Comparison of ENCODE assay signal across 17 cellular contexts in genomic region chr12:110090266-110091135, GRCh38. TPM values are rescaled to one million over a fixed set of nuclear protein-coding genes. Genes with fewer than 3 reads are reported as not detected.
DNase-seq lines count a peak whose midpoint lies in the region; ATAC-seq and TF ChIP-seq lines count a peak whose summit lies in the region.
"Had no signal": no experiment of that assay in that cellular context is flagged by ENCODE, and none has a peak within 500 bp of the region (broad histone marks: within the 10 kb centered on the region; RNA-seq: fewer than 3 reads in every experiment).

No MANE protein-coding gene starts in this region.

- H3K36me3 ChIP-seq in RWPE2 (ENCODE audit: low read depth) (no peaks in the 10 kb centered on the region), right lobe of liver (no peaks in the 10 kb centered on the region), tibial artery (no peaks in the 10 kb centered on the region), PC-3 (ENCODE audit: low read depth, low read length) (no peaks in the 10 kb centered on the region)
- H3K36me3 ChIP-seq in effector memory CD4-positive, alpha-beta T cell (ENCODE audit: control insufficient read depth, insufficient read depth, low read length), result no peaks in the 10 kb centered on the region

- no peaks in the 10 kb centered on the region for H3F3A ChIP-seq in PC-3 (ENCODE audit: low read length, unreplicated experiment)

- no peak overlapping the region for H3K27ac ChIP-seq in RWPE2 (ENCODE audit: poor library complexity, severe bottlenecking)
- H3K27ac ChIP-seq in right lobe of liver, result peak overlapping the region; percentile 62 to 92 (median 85)
- no peak overlapping the region for H3K27ac ChIP-seq in tibial artery
- H3K27ac ChIP-seq in effector memory CD4-positive, alpha-beta T cell (ENCODE audit: insufficient read depth, low read length, poor library complexity, severe bottlenecking), result no peak overlapping the region
- H3K27ac ChIP-seq in PC-3 (ENCODE audit: low read length), result no peak overlapping the region
- H3K27ac ChIP-seq: GM23248 had no signal

- H3K27me3 Mint-ChIP-seq in stimulated activated memory B cell treated with anti-CD40 and anti-IgM and Interleukin-4, amounts not matched to agents 10 μg/mL and 1 μg/mL and 100 μg/mL, for 72 hours, result peaks cover 32% of the 10 kb centered on the region
- peaks cover 7% of the 10 kb centered on the region for H3K27me3 Mint-ChIP-seq in endothelial cell (ENCODE audit: unreplicated experiment)

- H3K9ac ChIP-seq in PC-3 (ENCODE audit: low read length), result no peak overlapping the region
- H3K9ac ChIP-seq: GM23248 had no signal

- intact Hi-C loops in right lobe of liver (cut with DNase I), result no loop called here
- intact Hi-C loops in tibial artery (cut with DNase I; ENCODE audit: low total_unique reads), result loop anchor here (5.0 kb wide), 1 partner anchor 337 kb away; no protein-coding TSS in a partner anchor
- intact Hi-C loops in PC-3 (cut with micrococcal nuclease), result no loop called here

- no peaks in the 10 kb centered on the region for H3K79me2 ChIP-seq in PC-3 (ENCODE audit: low read length)

- CTCF ChIA-PET in PC-3 (lab: Charles Lee), result interaction anchor here (0.6 kb wide), 1 partner anchor 313 kb away, joined by 3 read pairs; the partner anchor contains the start of gene ANAPC7

- H3K27me3 ChIP-seq in RWPE2 (ENCODE audit: insufficient read depth, poor library complexity, severe bottlenecking), result no peaks in the 10 kb centered on the region
- H3K27me3 ChIP-seq in right lobe of liver, result no peaks in the 10 kb centered on the region
- H3K27me3 ChIP-seq in tibial artery, result peaks cover 0 to 2% of the 10 kb centered on the region in 2 donors
- H3K27me3 ChIP-seq in effector memory CD4-positive, alpha-beta T cell (replicated peaks; ENCODE audit: control insufficient read depth, insufficient read depth, low read length, poor library complexity, severe bottlenecking), result no peaks in the 10 kb centered on the region
- no peaks in the 10 kb centered on the region for H3K27me3 ChIP-seq in PC-3 (ENCODE audit: low read length)

- H3K9me2 ChIP-seq in PC-3 (replicated peaks; ENCODE audit: low read length), result no peaks in the 10 kb centered on the region

- no peak for DNase-seq in RWPE2 (ENCODE audit: low spot score)
- no peak for DNase-seq in left lobe of liver (ENCODE audit: low spot score)
- DNase-seq in right lobe of liver, result no peak
- no peak for DNase-seq in endothelial cell (ENCODE audit: low spot score)
- DNase-seq in tibial artery, result no peak
- no peak for DNase-seq in effector memory CD4-positive, alpha-beta T cell
- DNase-seq in PC-3, result no peak
- DNase-seq: C1 segment of cervical spinal cord; CD4-positive, CD25-positive, alpha-beta regulatory T cell; CD8-positive, alpha-beta T cell; DMS153; DND-41; GM23248; H7; HCEC 1CT had no signal

- no peak overlapping the region for H3K4me3 Mint-ChIP-seq in stimulated activated memory B cell treated with anti-CD40 and anti-IgM and Interleukin-4, amounts not matched to agents 10 μg/mL and 1 μg/mL and 100 μg/mL, for 72 hours
- H3K4me3 Mint-ChIP-seq in endothelial cell (ENCODE audit: unreplicated experiment), result no peak overlapping the region
- H3K4me3 Mint-ChIP-seq: CD4-positive, CD25-positive, alpha-beta regulatory T cell; CD8-positive, alpha-beta T cell had no signal

- no peak overlapping the region for H3K4me2 ChIP-seq in PC-3 (ENCODE audit: low read length)

- H3K27ac Mint-ChIP-seq in stimulated activated memory B cell treated with anti-CD40 and anti-IgM and Interleukin-4, amounts not matched to agents 10 μg/mL and 1 μg/mL and 100 μg/mL, for 72 hours, result peak overlapping the region; percentile 24
- H3K27ac Mint-ChIP-seq in endothelial cell (ENCODE audit: unreplicated experiment), result no peak overlapping the region
- H3K27ac Mint-ChIP-seq: CD8-positive, alpha-beta T cell had no signal

- ATAC-seq in RWPE2 (ENCODE audit: low read depth), result peak; percentile 14; the same call in 1 of the 3 replicates
- peak; percentile 67 for ATAC-seq in left lobe of liver
- ATAC-seq in right lobe of liver, result peak; percentile 56 to 68 (median 64)
- ATAC-seq in stimulated activated memory B cell treated with anti-CD40 and anti-IgM and Interleukin-4, amounts not matched to agents 10 μg/mL and 1 μg/mL and 100 μg/mL, for 72 hours, result no peak
- no peak for ATAC-seq in PC-3
- ATAC-seq: CD8-positive, alpha-beta T cell had no signal

- H2AFZ ChIP-seq in PC-3 (ENCODE audit: low read length), result no peak overlapping the region
- H2AFZ ChIP-seq: GM23248 had no signal

- TF ChIP-seq POLR2A in right lobe of liver (IDR thresholded peaks at IDR 0.05), result no peak

- TF ChIP-seq CTCF in RWPE2 (IDR thresholded peaks at IDR 0.05; ENCODE audit: poor library complexity, severe bottlenecking) (no peak), right lobe of liver (IDR thresholded peaks at IDR 0.05) (peak in 2 of 4 donors; percentile 13 to 31), endothelial cell (IDR thresholded peaks at IDR 0.05; ENCODE audit: unreplicated experiment) (no peak), tibial artery (IDR thresholded peaks at IDR 0.05) (no peak), PC-3 (conservative IDR thresholded peaks at IDR 0.05; ENCODE audit: low read depth, low read length) (no peak)

- no peaks in the 10 kb centered on the region for H3K36me3 Mint-ChIP-seq in stimulated activated memory B cell treated with anti-CD40 and anti-IgM and Interleukin-4, amounts not matched to agents 10 μg/mL and 1 μg/mL and 100 μg/mL, for 72 hours
- H3K36me3 Mint-ChIP-seq in endothelial cell (ENCODE audit: low read depth, unreplicated experiment), result peaks cover 4% of the 10 kb centered on the region
- H3K36me3 Mint-ChIP-seq: CD4-positive, CD25-positive, alpha-beta regulatory T cell; CD8-positive, alpha-beta T cell had no signal

- no peaks in the 10 kb centered on the region for H3K9me3 Mint-ChIP-seq in stimulated activated memory B cell treated with anti-CD40 and anti-IgM and Interleukin-4, amounts not matched to agents 10 μg/mL and 1 μg/mL and 100 μg/mL, for 72 hours
- H3K9me3 Mint-ChIP-seq in endothelial cell (ENCODE audit: unreplicated experiment), result no peaks in the 10 kb centered on the region
- H3K9me3 Mint-ChIP-seq: CD8-positive, alpha-beta T cell had no signal

- H3K4me1 ChIP-seq in RWPE2 (ENCODE audit: insufficient read depth, poor library complexity, severe bottlenecking), result no peaks in the 10 kb centered on the region
- H3K4me1 ChIP-seq in right lobe of liver, result peaks cover 0 to 24% (median 6%) of the 10 kb centered on the region in 4 donors
- no peaks in the 10 kb centered on the region for H3K4me1 ChIP-seq in tibial artery
- H3K4me1 ChIP-seq in effector memory CD4-positive, alpha-beta T cell (ENCODE audit: control insufficient read depth, insufficient read depth, low read length, poor library complexity, severe bottlenecking), result no peaks in the 10 kb centered on the region
- H3K4me1 ChIP-seq in PC-3 (ENCODE audit: insufficient read depth, low read length), result no peaks in the 10 kb centered on the region

- no peaks in the 10 kb centered on the region for H4K20me1 ChIP-seq in PC-3 (ENCODE audit: low read length)

- WGBS in right lobe of liver (ENCODE audit: insufficient coverage, low coverage, low lambda C conversion rate, missing lambda C conversion rate), result 52% methylated on average over 6 of the region's 8 CpGs

- H3K9me3 ChIP-seq in RWPE2 (ENCODE audit: severe bottlenecking), result no peaks in the 10 kb centered on the region
- H3K9me3 ChIP-seq in right lobe of liver, result no peaks in the 10 kb centered on the region
- H3K9me3 ChIP-seq in tibial artery, result no peaks in the 10 kb centered on the region
- H3K9me3 ChIP-seq in effector memory CD4-positive, alpha-beta T cell (ENCODE audit: control insufficient read depth, low read length), result no peaks in the 10 kb centered on the region
- no peaks in the 10 kb centered on the region for H3K9me3 ChIP-seq in PC-3 (ENCODE audit: low read length)
- H3K9me3 ChIP-seq: Caco-2 had no signal

- H3K4me3 ChIP-seq in RWPE2 (ENCODE audit: severe bottlenecking) (no peak overlapping the region), right lobe of liver (peak overlapping the region in 2 of 3 donors; percentile 24 to 29), tibial artery (no peak overlapping the region), PC-3 (ENCODE audit: low read length) (no peak overlapping the region)
- H3K4me3 ChIP-seq in effector memory CD4-positive, alpha-beta T cell (ENCODE audit: insufficient read depth, low read depth, low read length, poor library complexity, severe bottlenecking), result no peak overlapping the region
- H3K4me3 ChIP-seq: GM23248 had no signal

- POLR2A ChIA-PET in PC-3 (lab: Charles Lee; ENCODE audit: unreplicated experiment), result no interaction called here

- no TSS peak for BruUV-seq in PC-3 (replicated peaks; lab: Mats Ljungman, UMichigan)

- peaks cover 10% of the 10 kb centered on the region for H3K4me1 Mint-ChIP-seq in stimulated activated memory B cell treated with anti-CD40 and anti-IgM and Interleukin-4, amounts not matched to agents 10 μg/mL and 1 μg/mL and 100 μg/mL, for 72 hours
- peaks cover 16% of the 10 kb centered on the region for H3K4me1 Mint-ChIP-seq in endothelial cell (ENCODE audit: unreplicated experiment)
- H3K4me1 Mint-ChIP-seq: CD4-positive, CD25-positive, alpha-beta regulatory T cell had no signal

RNA-seq across cellular contexts. Expression of gene IFT81, which starts 33.7 kb away (rescaled TPM):
- 2.3 TPM for total RNA-seq in left lobe of liver
- 1 to 10 TPM; 1.3 to 5.1 (median 2.5) TPM for total RNA-seq in right lobe of liver
- total RNA-seq in endothelial cell (ENCODE audit: unreplicated experiment), result 18.7 TPM
- total RNA-seq in PC-3 (2014; rRNA removed), result 7.2 and 10.1 TPM in 2 replicates

RNA-seq across cellular contexts. Expression of gene C12orf76, which starts 42.2 kb away (rescaled TPM):
- total RNA-seq in left lobe of liver (6.7 TPM), right lobe of liver (10 to 100 TPM in 1 of 6 experiments, 1 to 10 TPM in 5; 3.0 to 10.1 (median 6.4) TPM), endothelial cell (ENCODE audit: unreplicated experiment) (21.9 TPM), PC-3 (2014; rRNA removed) (5.5 and 6.7 TPM in 2 replicates)

Comparison
In these comparisons a context has a peak if more than half of its experiments do, and no peak if none do; other contexts are left out.
1. ATAC-seq: peak in RWPE2 (single experiment), left lobe of liver (single experiment) and right lobe of liver (4 of 4); none in stimulated activated memory B cell treated with anti-CD40 and anti-IgM and Interleukin-4, amounts not matched to agents 10 μg/mL and 1 μg/mL and 100 μg/mL, for 72 hours (single experiment) and PC-3 (single experiment).
2. H3K27ac ChIP-seq: peak in right lobe of liver (3 of 3); none in RWPE2 (single experiment), tibial artery (0 of 2), effector memory CD4-positive, alpha-beta T cell (single experiment) and PC-3 (single experiment).
3. H3K4me3 ChIP-seq: peak in right lobe of liver (2 of 3); none in RWPE2 (single experiment), tibial artery (0 of 2), effector memory CD4-positive, alpha-beta T cell (single experiment) and PC-3 (single experiment).